1 cellular context compared by ENCODE assay signal in the genomic region with DNA sequence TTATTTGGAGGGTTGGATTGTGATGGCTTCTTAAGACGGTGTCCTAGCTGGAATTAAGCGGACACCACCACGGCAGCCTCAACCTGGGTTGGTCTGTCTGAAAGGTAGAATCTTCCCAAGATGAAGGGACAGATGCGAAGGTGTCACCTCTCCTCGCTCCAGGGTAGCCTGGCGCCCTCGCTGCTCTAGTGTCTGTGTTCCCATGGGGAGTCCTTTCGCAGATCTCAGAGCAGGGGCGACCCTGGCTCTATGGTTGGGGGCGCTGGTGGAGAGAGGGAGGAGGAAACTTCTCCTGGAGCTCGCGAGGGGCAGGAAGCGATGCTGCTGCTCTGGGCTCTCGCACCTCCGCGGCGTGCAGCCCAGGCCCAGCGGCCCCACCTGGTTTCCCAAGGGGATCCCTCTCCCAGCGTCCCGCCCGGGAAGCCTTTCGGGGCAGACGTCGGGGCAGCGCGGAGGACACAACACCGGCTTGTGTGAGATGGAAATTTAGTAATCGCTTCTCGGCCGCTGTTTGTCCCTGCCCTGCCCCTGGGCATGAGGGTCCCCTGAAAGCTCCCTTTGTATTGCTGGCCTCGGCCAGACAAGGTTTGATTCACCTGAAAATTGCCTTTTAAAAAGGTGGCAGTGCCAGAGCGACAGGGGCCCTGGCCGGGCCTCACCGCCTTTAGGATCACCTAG.
TF ChIP-seq lines count a peak whose summit lies in the region.

No MANE protein-coding gene starts in this region.

TF ChIP-seq in IMR-90, 13 proteins besides CTCF, POLR2A, EP300 and RAD21 (continued from another document):
- TF ChIP-seq MAZ (IDR thresholded peaks at IDR 0.05; ENCODE audit: borderline replicate concordance, low read depth, low read length) (no peak), RFX5 (IDR thresholded peaks at IDR 0.05; ENCODE audit: low read depth, low read length) (no peak), NFE2L2 (IDR thresholded peaks at IDR 0.05; ENCODE audit: low read depth, low read length) (no peak)
